In the genomic region with DNA sequence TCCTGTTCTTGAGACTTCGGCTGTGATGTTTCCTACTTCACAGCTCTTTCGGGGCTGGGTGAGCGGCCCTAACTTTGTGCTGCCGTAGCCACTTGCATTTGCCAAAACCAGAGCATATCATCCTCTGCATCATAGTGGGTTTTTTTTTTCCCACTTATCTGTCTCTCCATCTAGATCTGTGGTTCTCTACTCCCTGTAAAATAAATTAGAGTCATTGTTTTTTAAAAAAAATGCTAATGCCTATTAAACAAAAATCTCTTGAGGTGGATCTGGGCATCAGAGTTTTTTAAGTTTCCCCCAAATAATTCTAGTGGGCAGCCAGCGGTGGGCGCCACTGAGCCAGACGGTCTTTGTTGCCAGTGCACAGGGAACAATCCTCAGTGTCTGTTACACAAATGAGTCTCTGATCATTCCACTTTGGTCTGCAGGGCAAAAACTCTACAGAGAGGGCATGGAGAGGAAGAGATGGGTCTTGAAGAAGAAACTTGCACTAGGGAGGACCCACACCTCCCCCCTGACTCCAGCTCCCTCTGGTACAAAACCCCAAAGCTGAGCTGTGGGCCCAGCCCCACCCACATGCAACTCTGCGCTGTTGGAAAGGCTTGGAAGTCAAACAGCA, we compare ENCODE assay signal across 7 cellular contexts.
DNase-seq lines count a peak whose midpoint lies in the region; ATAC-seq, FAIRE-seq and TF ChIP-seq lines count a peak whose summit lies in the region.

No MANE protein-coding gene starts in this region.

- FAIRE-seq in GM18507 (lab: Jason Lieb, UNC), result peak; percentile 54

- whole genome bisulfite sequencing in mammary epithelial cell (ENCODE audit: low coverage, missing lambda C conversion rate), result 95% methylated on average over 8 of the region's 8 CpGs
- 75 to 77% methylated on average over 8 of the region's 8 CpGs for WGBS in tibial nerve, 2 donors

- intact Hi-C loops in mammary epithelial cell (cut with micrococcal nuclease), result no loop called here

- no TSS peak for BruUV-seq in mammary epithelial cell (replicated peaks; lab: Mats Ljungman, UMichigan)

- in situ Hi-C loops in mammary epithelial cell (cut with MboI; ENCODE audit: low sequenced_read_pairs in 2 of 2), result no loop called here

- H3K36me3 ChIP-seq in OCI-LY3 (replicated peaks; ENCODE audit: low read depth, low read length), result no peaks in the 10 kb centered on the region
- H3K36me3 ChIP-seq in mammary epithelial cell (ENCODE audit: insufficient read depth, low read length), result no peaks in the 10 kb centered on the region
- no peaks in the 10 kb centered on the region for H3K36me3 ChIP-seq in tibial nerve
- no peaks in the 10 kb centered on the region for H3K36me3 ChIP-seq in MG63

- peaks cover 59% of the 10 kb centered on the region for H3K4me1 ChIP-seq in OCI-LY3 (ENCODE audit: low read length)
- H3K4me1 ChIP-seq in mammary epithelial cell (ENCODE audit: insufficient read depth, low read length), result peaks cover 26% of the 10 kb centered on the region
- peaks cover 0 to 31% (median 15%) of the 10 kb centered on the region in 4 donors for H3K4me1 ChIP-seq in tibial nerve

- CTCF ChIA-PET in mammary epithelial cell (lab: Charles Lee; ENCODE audit: low non-redundant PET), result no interaction called here

- no peak overlapping the region for H3K4me3 ChIP-seq in OCI-LY3 (ENCODE audit: low read length)
- no peak overlapping the region for H3K4me3 ChIP-seq in mammary epithelial cell (replicated peaks in 1 of 3; ENCODE audit: insufficient read depth in 1 of 3, low read depth in 2 of 3, low read length in 3 of 3)
- H3K4me3 ChIP-seq in tibial nerve, result no peak overlapping the region
- no peak overlapping the region for H3K4me3 ChIP-seq in MG63

- H3K27ac ChIP-seq in OCI-LY3 (ENCODE audit: low read length) (peak overlapping the region; percentile 90), mammary epithelial cell (ENCODE audit: insufficient read depth, low read depth, low read length) (no peak overlapping the region), tibial nerve (no peak overlapping the region)

- no peak for TF ChIP-seq POLR2A in tibial nerve (IDR thresholded peaks at IDR 0.05)

- H3K4me2 ChIP-seq in OCI-LY3 (ENCODE audit: low read length) (peak overlapping the region; percentile 96), mammary epithelial cell (ENCODE audit: insufficient read depth, low read depth, low read length) (no peak overlapping the region)

- H3K27me3 ChIP-seq in OCI-LY3 (ENCODE audit: low read depth, low read length) (no peaks in the 10 kb centered on the region), mammary epithelial cell (ENCODE audit: insufficient read depth, low read length) (no peaks in the 10 kb centered on the region), tibial nerve (no peaks in the 10 kb centered on the region), MG63 (no peaks in the 10 kb centered on the region)

- H2AFZ ChIP-seq in OCI-LY3 (ENCODE audit: low read depth, low read length), result no peak overlapping the region
- no peak overlapping the region for H2AFZ ChIP-seq in mammary epithelial cell (ENCODE audit: low read depth, low read length)

- DNase-seq in GM18507 (ENCODE audit: extremely low spot score, insufficient read length, low read depth), result no peak
- peak; percentile 25 for DNase-seq in mammary epithelial cell
- DNase-seq in stimulated activated CD4-positive, alpha-beta T cell treated with anti-CD3 and anti-CD28 coated beads, Interleukin-15, amount 100 ng/mL, for 24 hours, result peak; percentile 70
- no peak for DNase-seq in tibial nerve (ENCODE audit: low spot score in 2 of 2)
- no peak for DNase-seq in MG63

- dilution Hi-C loops in mammary epithelial cell (cut with HindIII; ENCODE audit: low sequenced_read_pairs), result no loop called here

- H3K79me2 ChIP-seq in OCI-LY3 (ENCODE audit: low read length) (no peaks in the 10 kb centered on the region), mammary epithelial cell (ENCODE audit: insufficient read depth, low read length) (no peaks in the 10 kb centered on the region)

- TF ChIP-seq CTCF in OCI-LY3 (IDR thresholded peaks at IDR 0.05; ENCODE audit: low read depth, low read length) (peak; percentile 74), mammary epithelial cell (conservative IDR thresholded peaks at IDR 0.05 in 1 of 2, IDR thresholded peaks at IDR 0.05 in 1 of 2; ENCODE audit: extremely low read depth in 1 of 2, insufficient read depth in 1 of 2, low read depth in 1 of 2, low read length in 2 of 2) (peak; percentile 34), tibial nerve (IDR thresholded peaks at IDR 0.05) (peak in 1 of 5 experiments; percentile 11)

- no peak for ATAC-seq in HG03432 (IDR thresholded peaks at IDR 0.05; ENCODE audit: unreplicated experiment)

- H3K9me3 ChIP-seq in OCI-LY3 (ENCODE audit: insufficient read depth, low read length), result no peaks in the 10 kb centered on the region
- no peaks in the 10 kb centered on the region for H3K9me3 ChIP-seq in mammary epithelial cell (replicated peaks; ENCODE audit: insufficient read depth, low read length)
- no peaks in the 10 kb centered on the region for H3K9me3 ChIP-seq in tibial nerve
- H3K9me3 ChIP-seq in MG63, result no peaks in the 10 kb centered on the region

- TF ChIP-seq EP300 in tibial nerve (IDR thresholded peaks at IDR 0.05), result no peak

- H4K20me1 ChIP-seq in OCI-LY3 (ENCODE audit: insufficient read depth, low read length), result no peaks in the 10 kb centered on the region
- no peaks in the 10 kb centered on the region for H4K20me1 ChIP-seq in mammary epithelial cell (ENCODE audit: insufficient read depth, low read length)

- peak overlapping the region; percentile 68 for H3K9ac ChIP-seq in OCI-LY3 (ENCODE audit: low read length)
- no peak overlapping the region for H3K9ac ChIP-seq in mammary epithelial cell (ENCODE audit: insufficient read depth, low read length)

Comparison
In these comparisons a context has a peak if more than half of its experiments do, and no peak if none do; other contexts are left out.
1. DNase-seq: peak in mammary epithelial cell (single experiment) and stimulated activated CD4-positive, alpha-beta T cell treated with anti-CD3 and anti-CD28 coated beads, Interleukin-15, amount 100 ng/mL, for 24 hours (single experiment); none in GM18507 (single experiment), tibial nerve (0 of 2) and MG63 (single experiment).